Comparison of ENCODE assay signal across 1 cellular context in genomic region chr17:59786536-59787319, GRCh38.
A peak's percentile ranks its signal among the peaks of the same experiment; 100 is the strongest.
TF ChIP-seq lines count a peak whose summit lies in the region.

No MANE protein-coding gene starts in this region.

TF ChIP-seq in HepG2, 621 proteins besides CTCF, POLR2A, EP300 and RAD21 (continued from another document and continues in another):
- TF ChIP-seq, protein P1, sequence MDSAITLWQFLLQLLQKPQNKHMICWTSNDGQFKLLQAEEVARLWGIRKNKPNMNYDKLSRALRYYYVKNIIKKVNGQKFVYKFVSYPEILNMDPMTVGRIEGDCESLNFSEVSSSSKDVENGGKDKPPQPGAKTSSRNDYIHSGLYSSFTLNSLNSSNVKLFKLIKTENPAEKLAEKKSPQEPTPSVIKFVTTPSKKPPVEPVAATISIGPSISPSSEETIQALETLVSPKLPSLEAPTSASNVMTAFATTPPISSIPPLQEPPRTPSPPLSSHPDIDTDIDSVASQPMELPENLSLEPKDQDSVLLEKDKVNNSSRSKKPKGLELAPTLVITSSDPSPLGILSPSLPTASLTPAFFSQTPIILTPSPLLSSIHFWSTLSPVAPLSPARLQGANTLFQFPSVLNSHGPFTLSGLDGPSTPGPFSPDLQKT (CRISPR knock-in tag; IDR thresholded peaks at IDR 0.05; ENCODE audit: borderline replicate concordance), result no peak
- peak; percentile 87 for TF ChIP-seq SATB2 (CRISPR knock-in tag; IDR thresholded peaks at IDR 0.05)
- TF ChIP-seq AHR (CRISPR knock-in tag; IDR thresholded peaks at IDR 0.05), result no peak; the same call in 1 of the 2 replicates
- TF ChIP-seq ZNF230 (CRISPR knock-in tag; IDR thresholded peaks at IDR 0.05), result 0 out of 2 replicates have a peak, but pooled peaks have one; percentile 63
- TF ChIP-seq MXI1 (IDR thresholded peaks at IDR 0.05; ENCODE audit: borderline replicate concordance, low read depth, low read length), result peak; percentile 82; the same call in 1 of the 3 replicates
- peak; percentile 69; the same call in 1 of the 2 replicates for TF ChIP-seq TOE1 (CRISPR knock-in tag; IDR thresholded peaks at IDR 0.05)
- TF ChIP-seq CBX2 (IDR thresholded peaks at IDR 0.05; ENCODE audit: low read depth, low read length), result no peak
- no peak for TF ChIP-seq CBX2 (CRISPR knock-in tag; IDR thresholded peaks at IDR 0.05; ENCODE audit: low read depth)
- peak; percentile 99 for TF ChIP-seq PHF5A (CRISPR knock-in tag; IDR thresholded peaks at IDR 0.05; ENCODE audit: low read depth, unreplicated experiment)
- TF ChIP-seq, protein P2, sequence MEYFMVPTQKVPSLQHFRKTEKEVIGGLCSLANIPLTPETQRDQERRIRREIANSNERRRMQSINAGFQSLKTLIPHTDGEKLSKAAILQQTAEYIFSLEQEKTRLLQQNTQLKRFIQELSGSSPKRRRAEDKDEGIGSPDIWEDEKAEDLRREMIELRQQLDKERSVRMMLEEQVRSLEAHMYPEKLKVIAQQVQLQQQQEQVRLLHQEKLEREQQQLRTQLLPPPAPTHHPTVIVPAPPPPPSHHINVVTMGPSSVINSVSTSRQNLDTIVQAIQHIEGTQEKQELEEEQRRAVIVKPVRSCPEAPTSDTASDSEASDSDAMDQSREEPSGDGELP (IDR thresholded peaks at IDR 0.05; ENCODE audit: borderline replicate concordance, low read depth), result peak; percentile 79; the same call in 1 of the 2 replicates
- TF ChIP-seq ZNF574 (CRISPR knock-in tag; IDR thresholded peaks at IDR 0.05), result peak; percentile 84
- TF ChIP-seq KDM5A (IDR thresholded peaks at IDR 0.05; ENCODE audit: borderline replicate concordance, low read length), result no peak; the same call in 1 of the 2 replicates
- peak; percentile 88 for TF ChIP-seq HNF1A (IDR thresholded peaks at IDR 0.05; ENCODE audit: low read depth)
- peak; percentile 96 for TF ChIP-seq HNF1A (CRISPR knock-in tag; IDR thresholded peaks at IDR 0.05; ENCODE audit: borderline replicate concordance)
- peak; percentile 93 for TF ChIP-seq TBL1XR1 (IDR thresholded peaks at IDR 0.05; ENCODE audit: borderline replicate concordance, low read length, partially characterized antibody)
- peak; percentile 90 for TF ChIP-seq ZNF644 (CRISPR knock-in tag; IDR thresholded peaks at IDR 0.05; ENCODE audit: low read depth)
- no peak; the same call in 1 of the 2 replicates for TF ChIP-seq GZF1 (CRISPR knock-in tag; IDR thresholded peaks at IDR 0.05)
- peak; percentile 40; the same call in 1 of the 2 replicates for TF ChIP-seq MNT (IDR thresholded peaks at IDR 0.05)
- no peak for TF ChIP-seq ZXDC (CRISPR knock-in tag; IDR thresholded peaks at IDR 0.05)
- TF ChIP-seq FOXJ3 (CRISPR knock-in tag; IDR thresholded peaks at IDR 0.05; ENCODE audit: borderline replicate concordance), result peak; percentile 96
- peak; percentile 71; the same call in 1 of the 2 replicates for TF ChIP-seq AKAP8 (CRISPR knock-in tag; IDR thresholded peaks at IDR 0.05)
- TF ChIP-seq TSC22D2 (CRISPR knock-in tag; IDR thresholded peaks at IDR 0.05; ENCODE audit: borderline replicate concordance), result peak; percentile 94; the same call in 1 of the 2 replicates
- peak; percentile 94 for TF ChIP-seq KAT8 (CRISPR knock-in tag; IDR thresholded peaks at IDR 0.05)
- peak; percentile 96 for TF ChIP-seq YEATS4 (CRISPR knock-in tag; IDR thresholded peaks at IDR 0.05; ENCODE audit: borderline replicate concordance)
- TF ChIP-seq RAD51 (IDR thresholded peaks at IDR 0.05; ENCODE audit: borderline replicate concordance), result peak; percentile 79
- peak; percentile 100 for TF ChIP-seq GATAD2A (CRISPR knock-in tag; IDR thresholded peaks at IDR 0.05)
- TF ChIP-seq ZNF569 (CRISPR knock-in tag; IDR thresholded peaks at IDR 0.05; ENCODE audit: borderline replicate concordance), result peak; percentile 81; the same call in 1 of the 2 replicates
- TF ChIP-seq, protein P3, sequence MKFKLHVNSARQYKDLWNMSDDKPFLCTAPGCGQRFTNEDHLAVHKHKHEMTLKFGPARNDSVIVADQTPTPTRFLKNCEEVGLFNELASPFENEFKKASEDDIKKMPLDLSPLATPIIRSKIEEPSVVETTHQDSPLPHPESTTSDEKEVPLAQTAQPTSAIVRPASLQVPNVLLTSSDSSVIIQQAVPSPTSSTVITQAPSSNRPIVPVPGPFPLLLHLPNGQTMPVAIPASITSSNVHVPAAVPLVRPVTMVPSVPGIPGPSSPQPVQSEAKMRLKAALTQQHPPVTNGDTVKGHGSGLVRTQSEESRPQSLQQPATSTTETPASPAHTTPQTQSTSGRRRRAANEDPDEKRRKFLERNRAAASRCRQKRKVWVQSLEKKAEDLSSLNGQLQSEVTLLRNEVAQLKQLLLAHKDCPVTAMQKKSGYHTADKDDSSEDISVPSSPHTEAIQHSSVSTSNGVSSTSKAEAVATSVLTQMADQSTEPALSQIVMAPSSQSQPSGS (CRISPR knock-in tag; IDR thresholded peaks at IDR 0.05), result peak; percentile 96
- 0 out of 2 replicates have a peak, but pooled peaks have one; percentile 66 for TF ChIP-seq MAF1 (CRISPR knock-in tag; IDR thresholded peaks at IDR 0.05; ENCODE audit: borderline replicate concordance)
- peak; percentile 88 for TF ChIP-seq RBM22 (optimal IDR thresholded peaks at IDR 0.05; ENCODE audit: low read length)
- TF ChIP-seq, protein P4, sequence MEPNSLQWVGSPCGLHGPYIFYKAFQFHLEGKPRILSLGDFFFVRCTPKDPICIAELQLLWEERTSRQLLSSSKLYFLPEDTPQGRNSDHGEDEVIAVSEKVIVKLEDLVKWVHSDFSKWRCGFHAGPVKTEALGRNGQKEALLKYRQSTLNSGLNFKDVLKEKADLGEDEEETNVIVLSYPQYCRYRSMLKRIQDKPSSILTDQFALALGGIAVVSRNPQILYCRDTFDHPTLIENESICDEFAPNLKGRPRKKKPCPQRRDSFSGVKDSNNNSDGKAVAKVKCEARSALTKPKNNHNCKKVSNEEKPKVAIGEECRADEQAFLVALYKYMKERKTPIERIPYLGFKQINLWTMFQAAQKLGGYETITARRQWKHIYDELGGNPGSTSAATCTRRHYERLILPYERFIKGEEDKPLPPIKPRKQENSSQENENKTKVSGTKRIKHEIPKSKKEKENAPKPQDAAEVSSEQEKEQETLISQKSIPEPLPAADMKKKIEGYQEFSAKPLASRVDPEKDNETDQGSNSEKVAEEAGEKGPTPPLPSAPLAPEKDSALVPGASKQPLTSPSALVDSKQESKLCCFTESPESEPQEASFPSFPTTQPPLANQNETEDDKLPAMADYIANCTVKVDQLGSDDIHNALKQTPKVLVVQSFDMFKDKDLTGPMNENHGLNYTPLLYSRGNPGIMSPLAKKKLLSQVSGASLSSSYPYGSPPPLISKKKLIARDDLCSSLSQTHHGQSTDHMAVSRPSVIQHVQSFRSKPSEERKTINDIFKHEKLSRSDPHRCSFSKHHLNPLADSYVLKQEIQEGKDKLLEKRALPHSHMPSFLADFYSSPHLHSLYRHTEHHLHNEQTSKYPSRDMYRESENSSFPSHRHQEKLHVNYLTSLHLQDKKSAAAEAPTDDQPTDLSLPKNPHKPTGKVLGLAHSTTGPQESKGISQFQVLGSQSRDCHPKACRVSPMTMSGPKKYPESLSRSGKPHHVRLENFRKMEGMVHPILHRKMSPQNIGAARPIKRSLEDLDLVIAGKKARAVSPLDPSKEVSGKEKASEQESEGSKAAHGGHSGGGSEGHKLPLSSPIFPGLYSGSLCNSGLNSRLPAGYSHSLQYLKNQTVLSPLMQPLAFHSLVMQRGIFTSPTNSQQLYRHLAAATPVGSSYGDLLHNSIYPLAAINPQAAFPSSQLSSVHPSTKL (CRISPR knock-in tag; IDR thresholded peaks at IDR 0.05), result peak; percentile 98
- peak; percentile 95; the same call in 1 of the 2 replicates for TF ChIP-seq MYPOP (CRISPR knock-in tag; IDR thresholded peaks at IDR 0.05)
- TF ChIP-seq AGO1 (IDR thresholded peaks at IDR 0.05; ENCODE audit: low read depth, low read length, poor library complexity, severe bottlenecking), result no peak
- TF ChIP-seq HNRNPL (IDR thresholded peaks at IDR 0.05; ENCODE audit: low read depth, low read length), result no peak
- 0 out of 2 replicates have a peak, but pooled peaks have one; percentile 2 for TF ChIP-seq ZNF510 (CRISPR knock-in tag; IDR thresholded peaks at IDR 0.05; ENCODE audit: low read depth)
- TF ChIP-seq ZNF3 (CRISPR knock-in tag; IDR thresholded peaks at IDR 0.05), result peak; percentile 24; the same call in 1 of the 2 replicates
